In genomic region chr3:160163259-160163878, GRCh38 we compare ENCODE assay signal across 9 cellular contexts.
DNase-seq lines count a peak whose midpoint lies in the region; ATAC-seq, FAIRE-seq and TF ChIP-seq lines count a peak whose summit lies in the region.
"Had no signal": no experiment of that assay in that cellular context is flagged by ENCODE, and none has a peak within 500 bp of the region (broad histone marks: within the 10 kb centered on the region; RNA-seq: fewer than 3 reads in every experiment).

No MANE protein-coding gene starts in this region.

- intact Hi-C loops in GM12878 (cut with micrococcal nuclease; ENCODE audit: unreplicated experiment), result loop anchor here (1.0 to 10.0 kb wide), 3 partner anchors 180 to 279 kb away; no protein-coding TSS in a partner anchor
- intact Hi-C loops in vagina (cut with DNase I), result loop anchor here (10.0 kb wide), 1 partner anchor 181 kb away; no protein-coding TSS in a partner anchor
- intact Hi-C loops in activated CD4-positive, alpha-beta T cell treated with anti-CD3 and anti-CD28 coated beads for 36 hours (cut with DNase I, micrococcal nuclease), result loop anchor here (1.0 to 5.0 kb wide), 3 partner anchors 179 to 324 kb away; no protein-coding TSS in a partner anchor

- H3K27ac ChIP-seq in GM12878 (ENCODE audit: control insufficient read depth, insufficient read depth) (no peak overlapping the region), vagina (no peak overlapping the region)

- H3K4me1 ChIP-seq in GM12878 (ENCODE audit: control insufficient read depth, insufficient read depth, low read length), result no peaks in the 10 kb centered on the region
- no peaks in the 10 kb centered on the region for H3K4me1 ChIP-seq in vagina

- no peak for TF ChIP-seq EP300 in GM12878 (IDR thresholded peaks at IDR 0.05; ENCODE audit: borderline replicate concordance in 1 of 2, control insufficient read depth in 1 of 2, low read depth in 2 of 2, low read length in 2 of 2)

- TF ChIP-seq POLR2A in GM12878 (IDR thresholded peaks at IDR 0.05; ENCODE audit: low read depth, low read length) (no peak), vagina (IDR thresholded peaks at IDR 0.05) (no peak)

- no peak overlapping the region for H3K9ac ChIP-seq in GM12878 (ENCODE audit: control insufficient read depth, insufficient read depth, low read length)

- RAD21 ChIA-PET in GM12878 (lab: Charles Lee; ENCODE audit: unreplicated experiment), result interaction anchor here (0.7 to 2.2 kb wide), 8 partner anchors 44 to 278 kb away, joined by 3 to 20 read pairs (median 4); no protein-coding TSS in a partner anchor

- H3K4me2 ChIP-seq in GM12878 (ENCODE audit: control insufficient read depth, insufficient read depth), result no peak overlapping the region

- no TSS peak for BruUV-seq in GM12878 (replicated peaks; lab: Mats Ljungman, UMichigan)

- H3K36me3 ChIP-seq in GM12878 (ENCODE audit: control insufficient read depth in 2 of 2, insufficient read depth in 2 of 2, low read length in 1 of 2) (no peaks in the 10 kb centered on the region), vagina (no peaks in the 10 kb centered on the region)

- H3K4me3 ChIP-seq in GM12878 (no peak overlapping the region), vagina (no peak overlapping the region)
- H3K4me3 ChIP-seq: lung had no signal

- no peaks in the 10 kb centered on the region for H3K79me2 ChIP-seq in GM12878 (ENCODE audit: control insufficient read depth, insufficient read depth, low read length)

- CTCF ChIA-PET in GM12878 (lab: Yijun Ruan, JAX), result interaction anchor here (0.7 to 3.0 kb wide), 29 partner anchors 8 to 330 kb away, joined by 3 to 40 read pairs (median 4); no protein-coding TSS in a partner anchor
- CTCF ChIA-PET in activated CD4-positive, alpha-beta T cell treated with anti-CD3 and anti-CD28 coated beads for 36 hours (lab: Charles Lee), result interaction anchor here (0.6 to 1.6 kb wide), 13 partner anchors 9 to 322 kb away, joined by 3 to 5 read pairs (median 3); no protein-coding TSS in a partner anchor

- TF ChIP-seq RAD21 in GM12878 (IDR thresholded peaks at IDR 0.05; ENCODE audit: insufficient read depth, low read depth, low read length), result peak; percentile 68

- H3K4me1 Mint-ChIP-seq in activated CD4-positive, alpha-beta T cell treated with anti-CD3 and anti-CD28 coated beads for 36 hours, result no peaks in the 10 kb centered on the region

- no peaks in the 10 kb centered on the region for H3K27me3 Mint-ChIP-seq in activated CD4-positive, alpha-beta T cell treated with anti-CD3 and anti-CD28 coated beads for 36 hours

- H3K36me3 Mint-ChIP-seq in activated CD4-positive, alpha-beta T cell treated with anti-CD3 and anti-CD28 coated beads for 36 hours (ENCODE audit: low read depth), result no peaks in the 10 kb centered on the region

- FAIRE-seq in GM12878 (lab: Jason Lieb, UNC), result no peak

- SMC1A ChIA-PET in GM12878 (lab: Charles Lee; ENCODE audit: uncharacterized antibody, unreplicated experiment), result interaction anchor here (0.6 to 4.0 kb wide), 13 partner anchors 11 to 345 kb away, joined by 3 to 47 read pairs (median 4); no protein-coding TSS in a partner anchor

- in situ Hi-C loops in GM12878 (cut with MboI), result loop anchor here (5.0 to 10.0 kb wide), 2 partner anchors 249 to 321 kb away; no protein-coding TSS in a partner anchor

- H3K27me3 ChIP-seq in GM12878 (replicated peaks in 1 of 2; ENCODE audit: control insufficient read depth in 2 of 2, insufficient read depth in 2 of 2, low read length in 1 of 2) (no peaks in the 10 kb centered on the region), vagina (no peaks in the 10 kb centered on the region)

- H3K9me3 ChIP-seq in GM12878 (replicated peaks; ENCODE audit: control insufficient read depth, insufficient read depth, low read length) (no peaks in the 10 kb centered on the region), vagina (no peaks in the 10 kb centered on the region)

- POLR2A ChIA-PET in GM12878 (lab: Charles Lee), result interaction anchor here (0.7 kb wide), 1 partner anchor 68 kb away, joined by 3 read pairs; no protein-coding TSS in a partner anchor
- POLR2A ChIA-PET in activated CD4-positive, alpha-beta T cell treated with anti-CD3 and anti-CD28 coated beads for 36 hours (lab: Charles Lee), result interaction anchor here (0.7 kb wide), 2 partner anchors 62 to 252 kb away, joined by 8 to 11 read pairs; partner anchors contain the start of gene C3orf80

- TF ChIP-seq CTCF in GM12878 (IDR thresholded peaks at IDR 0.05 in 2 of 3, conservative IDR thresholded peaks at IDR 0.05 in 1 of 3; ENCODE audit: control insufficient read depth in 2 of 3, extremely low read depth in 1 of 3, insufficient read depth in 1 of 3, low read depth in 3 of 3, low read length in 3 of 3) (peak; percentile 15 to 50 (median 15); a peak in 2 of 6 replicates), vagina (IDR thresholded peaks at IDR 0.05) (peak in 1 of 3 experiments; percentile 36), omental fat pad (IDR thresholded peaks at IDR 0.05) (no peak)

- no peak overlapping the region for H3K4me3 Mint-ChIP-seq in activated CD4-positive, alpha-beta T cell treated with anti-CD3 and anti-CD28 coated beads for 36 hours

- no peak overlapping the region for H2AFZ ChIP-seq in GM12878 (ENCODE audit: control insufficient read depth, low read depth, low read length)

- ATAC-seq in GM12878, result peak; percentile 68
- no peak for ATAC-seq in omental fat pad (ENCODE audit: low FRiP score)
- no peak for ATAC-seq in GM18909 (IDR thresholded peaks at IDR 0.05; ENCODE audit: poor library complexity, unreplicated experiment)
- ATAC-seq in activated CD4-positive, alpha-beta T cell treated with anti-CD3 and anti-CD28 coated beads for 36 hours, result no peak

- H3K9me3 Mint-ChIP-seq in activated CD4-positive, alpha-beta T cell treated with anti-CD3 and anti-CD28 coated beads for 36 hours (ENCODE audit: low read depth), result no peaks in the 10 kb centered on the region

- DNase-seq in EH (ENCODE audit: low read depth) (peak; percentile 57), MV-4-11 (lab: John Stamatoyannopoulos, UW) (peak; percentile 14), GM12878 (ENCODE audit: low read depth, low spot score) (no peak), myocyte (ENCODE audit: low read depth) (peak; percentile 54), vagina (ENCODE audit: extremely low spot score in 2 of 2) (no peak), omental fat pad (ENCODE audit: low spot score) (no peak)
- DNase-seq in activated CD4-positive, alpha-beta T cell treated with anti-CD3 and anti-CD28 coated beads for 36 hours, result no peak

- no peaks in the 10 kb centered on the region for H4K20me1 ChIP-seq in GM12878 (ENCODE audit: control insufficient read depth, insufficient read depth)

- H3K27ac Mint-ChIP-seq in activated CD4-positive, alpha-beta T cell treated with anti-CD3 and anti-CD28 coated beads for 36 hours, result no peak overlapping the region

TF ChIP-seq in GM12878, 131 proteins besides CTCF, POLR2A, EP300 and RAD21:
- no peak for TF ChIP-seq RB1 (IDR thresholded peaks at IDR 0.05; ENCODE audit: borderline replicate concordance)
- TF ChIP-seq ATF3 (IDR thresholded peaks at IDR 0.05; ENCODE audit: borderline replicate concordance, extremely low read depth, low read depth, low read length), result no peak
- peak; percentile 65; the same call in 1 of the 2 replicates for TF ChIP-seq SMC3 (IDR thresholded peaks at IDR 0.05; ENCODE audit: borderline replicate concordance, low read length)
- 0 out of 2 replicates have a peak, but pooled peaks have one; percentile 25 for TF ChIP-seq TCF7 (IDR thresholded peaks at IDR 0.05; ENCODE audit: borderline replicate concordance)
- no peak for TF ChIP-seq E2F4 (IDR thresholded peaks at IDR 0.05; ENCODE audit: low read depth, low read length)

Comparison
In these comparisons a context has a peak if more than half of its experiments do, and no peak if none do; other contexts are left out.
1. DNase-seq: peak in EH (single experiment), MV-4-11 (single experiment) and myocyte (single experiment); none in GM12878 (single experiment), vagina (0 of 2), omental fat pad (single experiment) and activated CD4-positive, alpha-beta T cell treated with anti-CD3 and anti-CD28 coated beads for 36 hours (single experiment).
2. CTCF ChIP-seq: peak in GM12878 (3 of 3); none in omental fat pad (0 of 3).